ENCODE assay signal across 26 cellular contexts in the genomic region with DNA sequence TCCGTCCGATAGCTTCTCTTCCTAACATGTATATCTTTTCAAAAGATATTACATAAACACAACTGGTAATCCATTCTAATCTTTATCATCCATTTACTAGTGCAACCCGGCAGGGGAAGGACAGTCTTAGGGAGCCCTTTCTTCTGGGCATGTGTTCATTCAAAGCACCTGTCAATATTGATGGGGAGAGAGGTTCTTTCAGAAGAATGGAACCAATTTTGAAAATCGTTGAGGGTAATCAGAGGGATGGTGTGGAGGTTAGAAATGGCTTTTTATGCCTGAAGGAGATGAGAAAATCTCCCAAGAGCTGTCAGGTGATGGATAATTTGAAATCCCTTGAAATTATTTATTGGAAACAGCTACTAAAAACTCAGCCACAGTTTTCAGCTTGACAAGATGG.
"Had no signal": no experiment of that assay in that cellular context is flagged by ENCODE, and none has a peak within 500 bp of the region (broad histone marks: within the 10 kb centered on the region; RNA-seq: fewer than 3 reads in every experiment).

No MANE protein-coding gene starts in this region.

- ATAC-seq: naive thymus-derived CD8-positive, alpha-beta T cell; natural killer cell treated with Interleukin-12 subunit alpha and Interleukin-12 subunit beta and Interleukin-15 and Interleukin-18, amount 100 ng/mL, for 72 hours; pancreas; right lobe of liver; stimulated activated effector memory CD8-positive, alpha-beta T cell treated with anti-CD3 and anti-CD28 coated beads, Interleukin-12 subunit alpha, Interleukin-12 subunit beta, amount 100 ng/mL, for 72 hours; stimulated activated naive B cell treated with anti-CD40 and anti-IgM and Interleukin-4, amounts not matched to agents 10 μg/mL and 1 μg/mL and 100 μg/mL, for 72 hours; upper lobe of right lung had no signal

- DNase-seq: naive B cell; naive thymus-derived CD8-positive, alpha-beta T cell; nucleus accumbens; pancreas; retina; right lobe of liver; sigmoid colon; small intestine; stimulated activated CD4-positive, alpha-beta T cell treated with anti-CD3 and anti-CD28 coated beads, Interleukin-15, amount 100 ng/mL, for 24 hours; stimulated activated CD4-positive, alpha-beta T cell treated with anti-CD3 and anti-CD28 coated beads, Interleukin-2, amount 100 ng/mL, for 24 hours; stimulated activated CD4-positive, alpha-beta T cell treated with anti-CD3 and anti-CD28 coated beads, Interleukin-2, amount 100 ng/mL, for 48 hours; stimulated activated CD4-positive, alpha-beta T cell treated with anti-CD3 and anti-CD28 coated beads, Interleukin-4, amount 100 ng/mL, for 24 hours; stimulated activated naive B cell treated with anti-CD40 and anti-IgM and Interleukin-4, amounts not matched to agents 10 μg/mL and 1 μg/mL and 100 μg/mL, for 72 hours; stimulated activated naive CD4-positive, alpha-beta T cell treated with Interleukin-2 at 50 U/mL for 16 hours; stomach; thyroid gland; trophoblast cell; upper lobe of right lung; uterus had no signal

- H3K4me3 ChIP-seq: pancreas, prostate gland, right atrium auricular region, right lobe of liver, sigmoid colon, stomach, thoracic aorta, thyroid gland, tibial nerve, upper lobe of right lung, uterus had no signal

- H3K36me3 ChIP-seq: neutrophil, pancreas, prostate gland, right atrium auricular region, right lobe of liver, sigmoid colon, stomach, thoracic aorta, thyroid gland, tibial nerve, upper lobe of right lung, uterus had no signal

- H3K9me3 ChIP-seq: neutrophil, pancreas, prostate gland, right atrium auricular region, right lobe of liver, sigmoid colon, stomach, thoracic aorta, thyroid gland, tibial nerve, upper lobe of right lung, uterus had no signal

- H3K27ac ChIP-seq: neutrophil, pancreas, prostate gland, right atrium auricular region, right lobe of liver, sigmoid colon, stomach, thoracic aorta, thyroid gland, tibial nerve, upper lobe of right lung, uterus had no signal

- H3K27me3 ChIP-seq: neutrophil, pancreas, right atrium auricular region, right lobe of liver, sigmoid colon, stomach, thyroid gland, tibial nerve, upper lobe of right lung, uterus had no signal
